ENCODE assay signal across 25 cellular contexts in the genomic region with DNA sequence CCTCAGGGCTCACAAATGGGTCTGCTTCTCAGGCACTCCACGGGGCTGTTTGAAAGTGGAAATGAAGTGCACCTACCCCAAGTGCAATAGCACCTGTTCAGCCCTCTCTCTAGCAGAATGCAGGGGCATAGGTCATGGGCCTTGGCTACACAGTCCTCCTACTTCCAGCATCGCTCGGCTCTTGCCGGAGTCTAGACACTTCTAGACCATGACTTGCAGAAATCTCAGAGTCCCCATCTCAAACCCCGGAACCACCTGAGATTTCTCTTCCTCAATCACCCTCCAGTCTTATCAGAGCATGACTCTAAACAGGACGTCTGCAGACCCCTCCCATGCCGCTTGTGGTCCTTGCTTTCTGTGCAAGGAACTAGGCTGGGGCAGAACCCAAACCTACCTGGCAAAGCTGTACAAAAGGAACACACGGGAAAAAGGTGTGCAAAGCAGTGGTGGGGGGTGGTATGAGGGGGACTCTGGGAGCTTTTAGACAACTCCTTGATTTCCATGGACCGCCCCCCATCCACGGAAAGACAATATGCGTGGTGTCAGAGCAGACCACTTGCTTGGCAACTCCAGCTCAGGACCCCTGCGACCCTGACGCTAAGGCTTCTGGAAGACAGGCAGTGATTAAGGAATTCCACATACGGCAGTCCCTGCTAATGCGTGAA. TPM values are rescaled to one million over a fixed set of nuclear protein-coding genes. Genes with fewer than 3 reads are reported as not detected.
DNase-seq lines count a peak whose midpoint lies in the region; ATAC-seq, FAIRE-seq and TF ChIP-seq lines count a peak whose summit lies in the region.
"Had no signal": no experiment of that assay in that cellular context is flagged by ENCODE, and none has a peak within 500 bp of the region (broad histone marks: within the 10 kb centered on the region; RNA-seq: fewer than 3 reads in every experiment).

No MANE protein-coding gene starts in this region.

- peaks cover 0 to 22% of the 10 kb centered on the region in 2 donors for H3K4me1 ChIP-seq in right atrium auricular region
- H3K4me1 ChIP-seq in mucosa of descending colon (ENCODE audit: low read depth), result peaks cover 4% of the 10 kb centered on the region
- peaks cover 14% of the 10 kb centered on the region for H3K4me1 ChIP-seq in vagina
- peaks cover 3 to 6% of the 10 kb centered on the region in 2 experiments for H3K4me1 ChIP-seq in trophoblast cell (ENCODE audit: control insufficient read depth in 1 of 2, insufficient read depth in 2 of 2, low read length in 2 of 2)

- no peak for FAIRE-seq in frontal cortex (lab: Jason Lieb, UNC)
- FAIRE-seq: H1, keratinocyte, RCC 7860, TTC549 had no signal

- no peaks in the 10 kb centered on the region for H3K79me2 ChIP-seq in trophoblast cell (ENCODE audit: control insufficient read depth, insufficient read depth, low read length, poor library complexity)

- peak overlapping the region; percentile 82 for H3K4me3 Mint-ChIP-seq in activated T-helper 17 cell treated with anti-CD3 and anti-CD28 coated beads, Interleukin-2, amount 50 U/mL, for 72 hours
- H3K4me3 Mint-ChIP-seq: neural crest cell had no signal

- no peak for TF ChIP-seq POLR2A in vagina (IDR thresholded peaks at IDR 0.05)

- no peaks in the 10 kb centered on the region for H3K79me1 ChIP-seq in trophoblast cell (ENCODE audit: low read length)

- H2BK12ac ChIP-seq in trophoblast cell (ENCODE audit: low read length), result no peak overlapping the region

- intact Hi-C loops in left cardiac atrium (cut with DNase I) (no loop called here), mucosa of descending colon (cut with DNase I, micrococcal nuclease) (no loop called here), vagina (cut with DNase I) (no loop called here)

- no peak overlapping the region for H3K27ac ChIP-seq in right atrium auricular region
- H3K27ac ChIP-seq in vagina, result no peak overlapping the region
- no peak overlapping the region for H3K27ac ChIP-seq in trophoblast cell (ENCODE audit: low read depth, low read length)
- H3K27ac ChIP-seq: upper lobe of right lung had no signal

- H2BK5ac ChIP-seq in trophoblast cell (ENCODE audit: low read depth, low read length, poor library complexity), result no peak overlapping the region

- H3K4me1 Mint-ChIP-seq in activated T-helper 17 cell treated with anti-CD3 and anti-CD28 coated beads, Interleukin-2, amount 50 U/mL, for 72 hours, result peaks cover 43% of the 10 kb centered on the region

- H2BK120ac ChIP-seq in trophoblast cell (ENCODE audit: insufficient read depth, low read length, poor library complexity), result no peak overlapping the region

- H3K9me3 ChIP-seq in right atrium auricular region (no peaks in the 10 kb centered on the region), mucosa of descending colon (no peaks in the 10 kb centered on the region), vagina (no peaks in the 10 kb centered on the region), trophoblast cell (ENCODE audit: insufficient read depth, low read depth, low read length) (peaks cover 1% of the 10 kb centered on the region)
- H3K9me3 ChIP-seq: upper lobe of right lung had no signal

- ATAC-seq in left cardiac atrium, result no peak
- ATAC-seq in activated T-helper 17 cell treated with anti-CD3 and anti-CD28 coated beads, Interleukin-2, amount 50 U/mL, for 72 hours (replicated peaks), result no peak
- peak; percentile 7 for ATAC-seq in mucosa of descending colon
- no peak for ATAC-seq in HG03045 (IDR thresholded peaks at IDR 0.05; ENCODE audit: unreplicated experiment)
- ATAC-seq: SK-N-SH treated with all-trans-retinoic acid at 6 μM for 48 hours; stimulated activated naive CD8-positive, alpha-beta T cell treated with anti-CD3 and anti-CD28 coated beads, Interleukin-15, Interleukin-2, amounts not matched to agents 100 U/mL and 50 U/mL, for 24 hours; upper lobe of right lung had no signal

- H3K14ac ChIP-seq in trophoblast cell (ENCODE audit: low read length), result no peak overlapping the region

- TF ChIP-seq CTCF in right atrium auricular region (IDR thresholded peaks at IDR 0.05), result no peak
- TF ChIP-seq CTCF in mucosa of descending colon (IDR thresholded peaks at IDR 0.05), result no peak
- TF ChIP-seq CTCF in vagina (IDR thresholded peaks at IDR 0.05), result no peak

- H3K4ac ChIP-seq in trophoblast cell (ENCODE audit: low read depth, low read length), result no peak overlapping the region

- WGBS in trophoblast cell (ENCODE audit: extremely low coverage, insufficient coverage, insufficient read length), result no CpG with 5 or more reads among the region's 15 CpGs

- H3K27ac Mint-ChIP-seq in activated T-helper 17 cell treated with anti-CD3 and anti-CD28 coated beads, Interleukin-2, amount 50 U/mL, for 72 hours, result peak overlapping the region; percentile 99

- H4K8ac ChIP-seq in trophoblast cell (ENCODE audit: low read depth, low read length), result no peak overlapping the region

- H3K27me3 ChIP-seq in right atrium auricular region (no peaks in the 10 kb centered on the region), vagina (no peaks in the 10 kb centered on the region), trophoblast cell (ENCODE audit: insufficient read depth, low read length) (no peaks in the 10 kb centered on the region)
- H3K27me3 ChIP-seq: upper lobe of right lung had no signal

- H3K36me3 ChIP-seq in right atrium auricular region, result no peaks in the 10 kb centered on the region
- H3K36me3 ChIP-seq in mucosa of descending colon (ENCODE audit: low read depth), result no peaks in the 10 kb centered on the region
- no peaks in the 10 kb centered on the region for H3K36me3 ChIP-seq in vagina
- H3K36me3 ChIP-seq in trophoblast cell (ENCODE audit: control insufficient read depth in 1 of 2, insufficient read depth in 2 of 2, low read length in 2 of 2), result no peaks in the 10 kb centered on the region
- H3K36me3 ChIP-seq: upper lobe of right lung had no signal

- no peak overlapping the region for H3K18ac ChIP-seq in trophoblast cell (ENCODE audit: low read length)

- no peak overlapping the region for H4K91ac ChIP-seq in trophoblast cell (ENCODE audit: low read depth, low read length)

- peaks cover 96% of the 10 kb centered on the region for H3K36me3 Mint-ChIP-seq in activated T-helper 17 cell treated with anti-CD3 and anti-CD28 coated beads, Interleukin-2, amount 50 U/mL, for 72 hours (ENCODE audit: low read depth)

- no peaks in the 10 kb centered on the region for H3K27me3 Mint-ChIP-seq in activated T-helper 17 cell treated with anti-CD3 and anti-CD28 coated beads, Interleukin-2, amount 50 U/mL, for 72 hours

- H3K4me2 ChIP-seq in trophoblast cell (ENCODE audit: low read length), result no peak overlapping the region

- no peak overlapping the region for H3K9ac ChIP-seq in trophoblast cell (ENCODE audit: low read length)

- no peak overlapping the region for H2AFZ ChIP-seq in trophoblast cell (ENCODE audit: insufficient read depth, low read length, poor library complexity)

- H3K23ac ChIP-seq in trophoblast cell (ENCODE audit: low read length), result no peak overlapping the region

- H4K12ac ChIP-seq in trophoblast cell (ENCODE audit: low read depth, low read length), result no peak overlapping the region

- no peaks in the 10 kb centered on the region for H3K9me3 Mint-ChIP-seq in activated T-helper 17 cell treated with anti-CD3 and anti-CD28 coated beads, Interleukin-2, amount 50 U/mL, for 72 hours
- H3K9me3 Mint-ChIP-seq: neural crest cell had no signal

- no peak overlapping the region for H2AK5ac ChIP-seq in trophoblast cell (ENCODE audit: low read length)

- DNase-seq in right atrium auricular region (ENCODE audit: low spot score) (peak; percentile 48), left cardiac atrium (no peak), mucosa of descending colon (no peak), vagina (ENCODE audit: extremely low spot score in 2 of 2) (peak; percentile 76 to 77), trophoblast cell (no peak), frontal cortex (ENCODE audit: low spot score in 2 of 2) (no peak)
- DNase-seq: activated effector memory CD4-positive, alpha-beta T cell treated with anti-CD3 and anti-CD28 coated beads, Interleukin-2, amount 50 U/mL, for 16 hours; amniotic stem cell; caudate nucleus; effector memory CD4-positive, alpha-beta T cell; MM.1S; stimulated activated CD4-positive, alpha-beta T cell treated with anti-CD3 and anti-CD28 coated beads, Interleukin-15, amount 100 ng/mL, for 24 hours; stimulated activated naive CD8-positive, alpha-beta T cell treated with anti-CD3 and anti-CD28 coated beads, Interleukin-15, Interleukin-2, amounts not matched to agents 100 U/mL and 50 U/mL, for 24 hours; upper lobe of right lung had no signal

- H3K4me3 ChIP-seq in right atrium auricular region (no peak overlapping the region), mucosa of descending colon (no peak overlapping the region), vagina (no peak overlapping the region), trophoblast cell (ENCODE audit: low read depth, low read length) (no peak overlapping the region)
- H3K4me3 ChIP-seq: upper lobe of right lung had no signal

RNA-seq across cellular contexts. Expression of gene TMEM273, which starts 13.8 kb away (rescaled TPM):
- total RNA-seq in right atrium auricular region, result 10 to 100 TPM; 14.3 to 14.8 TPM
- total RNA-seq in left cardiac atrium, result 10 to 100 TPM; 14.6 to 29.5 TPM
- 100 to 1,000 TPM in 1 of 2 donors, 10 to 100 TPM in 1; 92.2 to 262 TPM for total RNA-seq in activated T-helper 17 cell treated with anti-CD3 and anti-CD28 coated beads, Interleukin-2, amount 50 U/mL, for 72 hours
- 10 to 100 TPM in 1 of 3 donors, 1 to 10 TPM in 2; 4.8 to 12.7 (median 7.0) TPM for total RNA-seq in mucosa of descending colon
- 17.9 TPM for total RNA-seq in vagina
- 0.07 and 0.15 TPM in 2 replicates for polyA plus RNA-seq in trophoblast cell (2013)
- 2.4 TPM for total RNA-seq in frontal cortex
- total RNA-seq: Daoy, fibroblast of lung, H1, renal cortical epithelial cell had no signal
- polyA plus RNA-seq: H1, keratinocyte had no signal

RNA-seq across cellular contexts. Expression of gene FAM170B, which starts 40.6 kb away (rescaled TPM):
- total RNA-seq in right atrium auricular region (not detected), left cardiac atrium (not detected), mucosa of descending colon (not detected), vagina (not detected), frontal cortex (not detected)
- not detected for total RNA-seq in activated T-helper 17 cell treated with anti-CD3 and anti-CD28 coated beads, Interleukin-2, amount 50 U/mL, for 72 hours
- not detected in 2 replicates for polyA plus RNA-seq in trophoblast cell (2013)
- total RNA-seq: Daoy, fibroblast of lung, H1, neural crest cell, renal cortical epithelial cell, upper lobe of right lung had no signal
- polyA plus RNA-seq: fibroblast of lung, H1, keratinocyte had no signal

RNA-seq across cellular contexts. Expression of gene VSTM4, which starts 59.1 kb away (rescaled TPM):
- 10 to 100 TPM; 17.6 to 22.7 TPM for total RNA-seq in right atrium auricular region
- 10 to 100 TPM; 17.2 to 21.0 TPM for total RNA-seq in left cardiac atrium
- under 1 TPM; 0.06 to 0.13 TPM for total RNA-seq in activated T-helper 17 cell treated with anti-CD3 and anti-CD28 coated beads, Interleukin-2, amount 50 U/mL, for 72 hours
- 10 to 100 TPM in 1 of 3 donors, 1 to 10 TPM in 2; 1.5 to 13.8 (median 2.2) TPM for total RNA-seq in mucosa of descending colon
- 14.0 TPM for total RNA-seq in vagina
- under 0.01 and 0.03 TPM in 2 replicates for polyA plus RNA-seq in trophoblast cell (2013)
- 2.4 TPM for total RNA-seq in frontal cortex
- polyA plus RNA-seq: keratinocyte had no signal

Comparison
In these comparisons a context has a peak if more than half of its experiments do, and no peak if none do; other contexts are left out.
1. DNase-seq: peak in right atrium auricular region (single experiment) and vagina (2 of 2); none in left cardiac atrium (single experiment), mucosa of descending colon (0 of 3), trophoblast cell (0 of 2) and frontal cortex (0 of 2).